ENCODE assay signal across 1 cellular context in the genomic region with DNA sequence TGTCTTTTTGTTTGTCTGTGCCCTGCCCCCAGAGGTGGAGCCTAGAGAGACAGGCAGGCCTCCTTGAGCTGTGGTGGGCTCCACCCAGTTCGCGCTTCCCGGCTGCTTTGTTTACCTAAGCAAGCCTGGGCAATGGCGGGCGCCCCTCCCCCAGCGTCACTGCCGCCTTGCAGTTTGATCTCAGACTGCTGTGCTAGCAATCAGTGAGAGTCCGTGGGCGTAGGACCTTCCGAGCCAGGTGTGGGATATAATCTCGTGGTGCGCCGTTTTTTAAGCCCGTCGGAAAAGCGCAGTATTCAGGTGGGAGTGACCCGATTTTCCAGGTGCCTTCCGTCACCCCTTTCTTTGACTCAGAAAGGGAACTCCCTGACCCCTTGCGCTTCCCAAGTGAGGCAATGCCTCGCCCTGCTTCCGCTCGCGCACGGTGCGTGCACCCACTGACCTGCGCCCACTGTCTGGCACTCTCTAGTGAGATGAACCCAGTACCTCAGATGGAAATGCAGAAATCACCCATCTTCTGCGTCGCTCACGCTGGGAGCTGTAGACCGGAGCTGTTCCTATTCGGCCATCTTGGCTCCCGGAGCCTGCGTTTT. TPM values are rescaled to one million over a fixed set of nuclear protein-coding genes. Genes with fewer than 3 reads are reported as not detected.
"Had no signal": no experiment of that assay in that cellular context is flagged by ENCODE, and none has a peak within 500 bp of the region (broad histone marks: within the 10 kb centered on the region; RNA-seq: fewer than 3 reads in every experiment).

No MANE protein-coding gene starts in this region.

RNA-seq across cellular contexts. Expression of gene SP140L, which starts 15.0 kb away (rescaled TPM):
- polyA plus RNA-seq: neural cell had no signal
